Comparison of ENCODE assay signal across 17 cellular contexts in genomic region chrX:24166078-24166477, GRCh38. TPM values are rescaled to one million over a fixed set of nuclear protein-coding genes. Genes with fewer than 3 reads are reported as not detected.
DNase-seq lines count a peak whose midpoint lies in the region; ATAC-seq, FAIRE-seq and TF ChIP-seq lines count a peak whose summit lies in the region.
"Had no signal": no experiment of that assay in that cellular context is flagged by ENCODE, and none has a peak within 500 bp of the region (broad histone marks: within the 10 kb centered on the region; RNA-seq: fewer than 3 reads in every experiment).

No MANE protein-coding gene starts in this region.

- H3K36me3 Mint-ChIP-seq in CD4-positive, CD25-positive, alpha-beta regulatory T cell: peaks cover 22% of the 10 kb centered on the region
- H3K36me3 Mint-ChIP-seq in osteocyte (ENCODE audit: unreplicated experiment): peaks cover 19% of the 10 kb centered on the region

- no peak overlapping the region for H3K4me2 ChIP-seq in endothelial cell of umbilical vein (ENCODE audit: insufficient read depth, low read length)
- H3K4me2 ChIP-seq: BLaER1 had no signal

- peak overlapping the region in 1 of 3 donors; percentile 37 for H3K27ac Mint-ChIP-seq in CD4-positive, CD25-positive, alpha-beta regulatory T cell
- peak overlapping the region; percentile 71 for H3K27ac Mint-ChIP-seq in osteocyte (ENCODE audit: unreplicated experiment)

- BruUV-seq in endothelial cell of umbilical vein (replicated peaks; lab: Mats Ljungman, UMichigan): no TSS peak

- TF ChIP-seq CTCF in HEK293 (tag by site-specific recombination; IDR thresholded peaks at IDR 0.05) (no peak), endothelial cell of umbilical vein (IDR thresholded peaks at IDR 0.05; ENCODE audit: extremely low read depth in 1 of 2, insufficient read depth in 1 of 2, low read depth in 1 of 2, low read length in 2 of 2) (no peak), osteocyte (IDR thresholded peaks at IDR 0.05) (no peak)

- no peak for DNase-seq in CD4-positive, CD25-positive, alpha-beta regulatory T cell
- DNase-seq in endothelial cell of umbilical vein (ENCODE audit: low read depth, low spot score) (no peak), osteocyte (ENCODE audit: extremely low spot score, unreplicated experiment) (no peak), GF-D8 (lab: John Stamatoyannopoulos, UW) (no peak)
- no peak for DNase-seq in effector CD8-positive, alpha-beta T cell (lab: John Stamatoyannopoulos, UW)
- DNase-seq: DMS 273 treated with DMSO at 0.1 percent for 48 hours, GDM1, KG1, NCI-H1048, NCI-H1436 treated with DMSO at 0.1 percent for 48 hours, NCI-H2081 treated with DMSO at 0.1 percent for 48 hours, NCI-H510A, NCI-H82 had no signal

- peak overlapping the region in 3 of 4 donors; percentile 4 to 16 (median 14) for H3K4me3 Mint-ChIP-seq in CD4-positive, CD25-positive, alpha-beta regulatory T cell
- H3K4me3 Mint-ChIP-seq in osteocyte (ENCODE audit: unreplicated experiment): no peak overlapping the region

- intact Hi-C loops in endothelial cell of umbilical vein (cut with micrococcal nuclease): no loop called here

- peaks cover 34 to 83% (median 59%) of the 10 kb centered on the region in 4 donors for H3K4me1 Mint-ChIP-seq in CD4-positive, CD25-positive, alpha-beta regulatory T cell
- H3K4me1 Mint-ChIP-seq in osteocyte (ENCODE audit: unreplicated experiment): peaks cover 64% of the 10 kb centered on the region

- no peak for ATAC-seq in CD4-positive, CD25-positive, alpha-beta regulatory T cell (ENCODE audit: low read depth in 2 of 2)
- ATAC-seq in HG03025 (IDR thresholded peaks at IDR 0.05; ENCODE audit: low FRiP score, unreplicated experiment): no peak

- H4K20me1 ChIP-seq in endothelial cell of umbilical vein (replicated peaks; ENCODE audit: control insufficient read depth, extremely low read depth, insufficient read depth, low read length): peaks cover 4% of the 10 kb centered on the region

- H3K9me3 Mint-ChIP-seq in CD4-positive, CD25-positive, alpha-beta regulatory T cell: no peaks in the 10 kb centered on the region
- H3K9me3 Mint-ChIP-seq in osteocyte (ENCODE audit: unreplicated experiment): no peaks in the 10 kb centered on the region

- peaks cover 1% of the 10 kb centered on the region for H3K36me3 ChIP-seq in CD4-positive, CD25-positive, alpha-beta regulatory T cell (ENCODE audit: control insufficient read depth, insufficient read depth, low read length)
- H3K36me3 ChIP-seq in HEK293 (ENCODE audit: control insufficient read depth in 2 of 2, insufficient read depth in 1 of 2, low read length in 2 of 2): peaks cover 0 to 35% of the 10 kb centered on the region in 2 experiments; a peak in 2 of 3 replicates
- no peaks in the 10 kb centered on the region for H3K36me3 ChIP-seq in endothelial cell of umbilical vein (ENCODE audit: control insufficient read depth in 2 of 2, extremely low read depth in 1 of 2, insufficient read depth in 2 of 2, low read length in 2 of 2)

- no peaks in the 10 kb centered on the region for H3K27me3 ChIP-seq in CD4-positive, CD25-positive, alpha-beta regulatory T cell (ENCODE audit: control insufficient read depth, insufficient read depth, low read length)
- H3K27me3 ChIP-seq in endothelial cell of umbilical vein (ENCODE audit: control insufficient read depth in 2 of 2, insufficient read depth in 2 of 2, low read length in 2 of 2): no peaks in the 10 kb centered on the region
- H3K27me3 ChIP-seq: BLaER1 had no signal

- H3K9ac ChIP-seq in endothelial cell of umbilical vein (replicated peaks; ENCODE audit: extremely low read depth, insufficient read depth, low read length): no peak overlapping the region
- H3K9ac ChIP-seq: BLaER1 had no signal

- H3K27me3 Mint-ChIP-seq in CD4-positive, CD25-positive, alpha-beta regulatory T cell: no peaks in the 10 kb centered on the region
- H3K27me3 Mint-ChIP-seq in osteocyte (ENCODE audit: unreplicated experiment): no peaks in the 10 kb centered on the region

- no peak overlapping the region for H3K4me3 ChIP-seq in CD4-positive, CD25-positive, alpha-beta regulatory T cell (ENCODE audit: low read depth, low read length)
- H3K4me3 ChIP-seq in HEK293 (ENCODE audit: low read depth, low read length) (no peak overlapping the region), endothelial cell of umbilical vein (replicated peaks in 1 of 3; ENCODE audit: insufficient read depth in 1 of 3, low read depth in 1 of 3, low read length in 3 of 3) (no peak overlapping the region)
- H3K4me3 ChIP-seq: BLaER1 had no signal

- H3K4me1 ChIP-seq in CD4-positive, CD25-positive, alpha-beta regulatory T cell (ENCODE audit: control insufficient read depth, insufficient read depth, low read length, poor library complexity, severe bottlenecking): peaks cover 30% of the 10 kb centered on the region
- peaks cover 46% of the 10 kb centered on the region for H3K4me1 ChIP-seq in HEK293 (ENCODE audit: control insufficient read depth, insufficient read depth, low read length)
- no peaks in the 10 kb centered on the region for H3K4me1 ChIP-seq in endothelial cell of umbilical vein (ENCODE audit: control insufficient read depth, extremely low read depth, insufficient read depth, low read length)
- H3K4me1 ChIP-seq: BLaER1 had no signal

- H3K79me2 ChIP-seq in endothelial cell of umbilical vein (ENCODE audit: control insufficient read depth, insufficient read depth, low read length): peaks cover 98% of the 10 kb centered on the region

- no peak overlapping the region for H3K27ac ChIP-seq in CD4-positive, CD25-positive, alpha-beta regulatory T cell (ENCODE audit: insufficient read depth, low read length, poor library complexity, severe bottlenecking)
- no peak overlapping the region for H3K27ac ChIP-seq in HEK293 (ENCODE audit: extremely low read depth, low read depth, low read length)
- H3K27ac ChIP-seq in endothelial cell of umbilical vein (ENCODE audit: insufficient read depth, low read depth, low read length): no peak overlapping the region
- H3K27ac ChIP-seq: BLaER1 had no signal

- POLR2A ChIA-PET in HEK293 (lab: Yijun Ruan, JAX) (interaction anchor here (1.2 kb wide), 1 partner anchor 67 kb away, joined by 4 read pairs; no protein-coding TSS in a partner anchor), endothelial cell of umbilical vein (lab: Charles Lee) (no interaction called here)

- no peaks in the 10 kb centered on the region for H3K9me3 ChIP-seq in CD4-positive, CD25-positive, alpha-beta regulatory T cell (ENCODE audit: control insufficient read depth in 2 of 2, low read length in 2 of 2)
- H3K9me3 ChIP-seq in HEK293 (ENCODE audit: control insufficient read depth, insufficient read depth, low read depth, low read length): no peaks in the 10 kb centered on the region
- H3K9me3 ChIP-seq in endothelial cell of umbilical vein (replicated peaks; ENCODE audit: control insufficient read depth, insufficient read depth, low read length): no peaks in the 10 kb centered on the region
- H3K9me3 ChIP-seq: BLaER1 had no signal

- no peak overlapping the region for H2AFZ ChIP-seq in endothelial cell of umbilical vein (ENCODE audit: low read depth, low read length)

- dilution Hi-C loops in endothelial cell of umbilical vein (cut with MboI; ENCODE audit: extremely low pct_ligation_motif_present, low sequenced_read_pairs): no loop called here

- CTCF ChIA-PET in HEK293 (lab: Yijun Ruan, JAX): interaction anchor here (0.5 to 1.5 kb wide), 3 partner anchors 9 to 205 kb away, joined by 3 to 4 read pairs (median 4); no protein-coding TSS in a partner anchor
- CTCF ChIA-PET in endothelial cell of umbilical vein (lab: Charles Lee): no interaction called here

- peak; percentile 54 for FAIRE-seq in endothelial cell of umbilical vein (lab: Jason Lieb, UNC)
- FAIRE-seq: H1 had no signal

- TF ChIP-seq POLR2A in endothelial cell of umbilical vein (IDR thresholded peaks at IDR 0.05; ENCODE audit: low read depth, low read length): no peak

- no peaks in the 10 kb centered on the region for H3K9me1 ChIP-seq in endothelial cell of umbilical vein (replicated peaks; ENCODE audit: control insufficient read depth, extremely low read depth, insufficient read depth, low read length)

TF ChIP-seq in HEK293, 187 proteins besides CTCF, POLR2A, EP300 and RAD21 (continues in another document):
- TF ChIP-seq KLF10 (tag by site-specific recombination; IDR thresholded peaks at IDR 0.05) (no peak), ZFP3 (tag by site-specific recombination; IDR thresholded peaks at IDR 0.05; ENCODE audit: low read depth) (no peak)

TF ChIP-seq in endothelial cell of umbilical vein, 7 proteins besides CTCF, POLR2A, EP300 and RAD21:
- TF ChIP-seq GATA2 (IDR thresholded peaks at IDR 0.05; ENCODE audit: insufficient read depth, insufficient read length, low read depth, low read length): no peak
- no peak for TF ChIP-seq FOS (IDR thresholded peaks at IDR 0.05; ENCODE audit: borderline replicate concordance, insufficient read depth, low read length)
- TF ChIP-seq JUN (IDR thresholded peaks at IDR 0.05; ENCODE audit: borderline replicate concordance, insufficient read depth, insufficient read length, low read depth): no peak
- TF ChIP-seq MAX (IDR thresholded peaks at IDR 0.05; ENCODE audit: insufficient read depth, insufficient read length): no peak
- no peak for TF ChIP-seq POLR2AphosphoS5 (IDR thresholded peaks at IDR 0.05; ENCODE audit: insufficient read depth, low read depth, low read length)
- TF ChIP-seq EZH2 (IDR thresholded peaks at IDR 0.05; ENCODE audit: borderline replicate concordance, low read depth, low read length, severe bottlenecking): no peak
- no peak for TF ChIP-seq MYC (IDR thresholded peaks at IDR 0.05; ENCODE audit: low read depth, low read length)
TF ChIP-seq in endothelial cell of umbilical vein: peak in this region for 0.

RNA-seq across cellular contexts. Expression of gene ZFX, which starts 16.5 kb away (rescaled TPM):
- 104 TPM for total RNA-seq in CD4-positive, CD25-positive, alpha-beta regulatory T cell
- 10 to 100 TPM; 20.4 to 41.6 (median 38.8) TPM for polyA plus RNA-seq in CD4-positive, CD25-positive, alpha-beta regulatory T cell
- total RNA-seq in endothelial cell of umbilical vein (32.1 and 34.1 TPM in 2 replicates), osteocyte (84.6 and 90.0 TPM in 2 replicates)
- 6.0 and 11.4 TPM in 2 replicates for polyA plus RNA-seq in endothelial cell of umbilical vein
- polyA plus RNA-seq in endothelial cell of umbilical vein (2011; cell fraction: cytosol; rRNA removed): 9.0 and 9.6 TPM in 2 replicates
- polyA plus RNA-seq in endothelial cell of umbilical vein (2011; cell fraction: nucleus; rRNA removed): 28.2 and 30.6 TPM in 2 replicates
- 14.8 TPM in 2 replicates for polyA plus RNA-seq in endothelial cell of umbilical vein (2012)
- 53.9 and 59.0 TPM in 2 replicates for polyA minus RNA-seq in endothelial cell of umbilical vein
- polyA minus RNA-seq in endothelial cell of umbilical vein (2011; cell fraction: cytosol; rRNA and poly(A)+ RNA removed): 63.0 TPM
- 60.4 and 61.5 TPM in 2 replicates for polyA minus RNA-seq in endothelial cell of umbilical vein (2011; cell fraction: nucleus; rRNA and poly(A)+ RNA removed)
